14 cellular contexts compared by ENCODE assay signal in the genomic region with DNA sequence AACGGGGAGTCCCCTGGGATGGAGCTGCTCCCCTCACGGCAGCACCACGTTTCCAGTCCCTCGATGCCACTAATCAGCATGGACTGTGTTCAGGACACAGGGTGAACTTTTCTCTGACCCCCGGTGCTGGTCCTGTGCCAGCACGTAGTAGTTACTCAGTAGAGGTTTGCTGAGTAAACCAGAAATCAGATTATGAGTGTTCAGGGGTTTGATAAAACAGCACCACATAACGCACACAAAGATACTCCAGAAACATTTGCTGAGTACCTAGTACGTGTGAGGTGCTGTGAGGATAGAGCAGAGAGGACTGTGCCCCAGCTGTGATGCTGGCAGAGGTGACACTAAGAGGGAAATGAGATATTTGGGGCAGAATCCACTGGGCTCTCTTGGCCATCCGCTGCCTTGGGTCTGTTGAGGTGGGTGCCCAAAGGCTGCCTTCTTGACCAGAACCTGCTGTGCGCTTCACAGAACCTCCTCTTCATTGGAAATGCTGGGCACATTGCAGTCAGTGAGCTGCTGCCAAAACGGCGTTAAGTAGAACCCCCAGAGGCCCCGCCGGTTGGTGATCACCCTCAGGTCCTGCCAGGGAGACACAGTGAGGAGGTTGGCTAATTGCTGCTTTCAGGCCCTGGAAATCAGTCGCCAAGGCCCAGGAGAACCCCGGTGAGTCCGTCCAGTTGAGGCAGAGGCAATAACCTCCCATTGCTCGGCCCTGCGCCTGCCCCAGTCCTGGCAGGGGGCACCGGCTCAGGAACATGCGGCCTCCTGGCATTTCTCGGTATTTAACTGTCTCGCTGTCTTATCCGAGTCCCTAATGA. TPM values are rescaled to one million over a fixed set of nuclear protein-coding genes. Genes with fewer than 3 reads are reported as not detected.
A peak's percentile ranks its signal among the peaks of the same experiment; 100 is the strongest.
DNase-seq lines count a peak whose midpoint lies in the region; ATAC-seq and TF ChIP-seq lines count a peak whose summit lies in the region.
"Had no signal": no experiment of that assay in that cellular context is flagged by ENCODE, and none has a peak within 500 bp of the region (broad histone marks: within the 10 kb centered on the region; RNA-seq: fewer than 3 reads in every experiment).

No MANE protein-coding gene starts in this region.

- H3K27ac ChIP-seq in coronary artery: peak overlapping the region; percentile 55 to 87
- H3K27ac ChIP-seq: foreskin keratinocyte had no signal

- no peak for TF ChIP-seq CTCF in coronary artery (IDR thresholded peaks at IDR 0.05)
- TF ChIP-seq CTCF in type B pancreatic cell (conservative IDR thresholded peaks at IDR 0.05): no peak

- H3K4me3 Mint-ChIP-seq in type B pancreatic cell: no peak overlapping the region
- H3K4me3 Mint-ChIP-seq: activated B cell treated with CpG ODN at 0.5 μM for 24 hours; activated naive CD4-positive, alpha-beta T cell treated with anti-CD3 and anti-CD28 coated beads, Interleukin-2, amount 50 U/mL, for 24 hours had no signal

- DNase-seq in Right ventricle myocardium superior (peak; percentile 51), Right ventricle myocardium inferior (ENCODE audit: missing footprints) (no peak), coronary artery (ENCODE audit: low spot score) (no peak), type B pancreatic cell (ENCODE audit: extremely low spot score, unreplicated experiment) (no peak), NCI-H1417 (lab: John Stamatoyannopoulos, UW) (no peak), D341Med (ENCODE audit: low spot score) (no peak), cerebellar cortex (ENCODE audit: low spot score) (no peak)
- DNase-seq: activated B cell treated with CpG ODN at 0.5 μM for 24 hours; dermis blood vessel endothelial cell; foreskin keratinocyte; Peyer's patch; stimulated activated CD4-positive, alpha-beta T cell treated with anti-CD3 and anti-CD28 coated beads, Interleukin-2, amount 100 ng/mL, for 24 hours had no signal

- H3K4me3 ChIP-seq in coronary artery: no peak overlapping the region
- H3K4me3 ChIP-seq: Peyer's patch had no signal

- H3K27ac Mint-ChIP-seq in type B pancreatic cell: peak overlapping the region; percentile 41
- H3K27ac Mint-ChIP-seq: activated B cell treated with CpG ODN at 0.5 μM for 24 hours; activated naive CD4-positive, alpha-beta T cell treated with anti-CD3 and anti-CD28 coated beads, Interleukin-2, amount 50 U/mL, for 24 hours had no signal

- no peaks in the 10 kb centered on the region for H3K9me3 Mint-ChIP-seq in type B pancreatic cell
- H3K9me3 Mint-ChIP-seq: activated B cell treated with CpG ODN at 0.5 μM for 24 hours; activated naive CD4-positive, alpha-beta T cell treated with anti-CD3 and anti-CD28 coated beads, Interleukin-2, amount 50 U/mL, for 24 hours had no signal

- H3K4me1 Mint-ChIP-seq in type B pancreatic cell (ENCODE audit: unreplicated experiment): peaks cover 23% of the 10 kb centered on the region

- intact Hi-C loops in Right ventricle myocardium superior (cut with DNase I) (loop anchor here (5.0 to 10.0 kb wide), 2 partner anchors 33 to 106 kb away; no protein-coding TSS in a partner anchor), Right ventricle myocardium inferior (cut with DNase I) (loop anchor here (10.0 kb wide), 1 partner anchor 106 kb away; no protein-coding TSS in a partner anchor)

- peaks cover under 1% of the 10 kb centered on the region for H3K27me3 Mint-ChIP-seq in type B pancreatic cell
- H3K27me3 Mint-ChIP-seq: activated B cell treated with CpG ODN at 0.5 μM for 24 hours; activated naive CD4-positive, alpha-beta T cell treated with anti-CD3 and anti-CD28 coated beads, Interleukin-2, amount 50 U/mL, for 24 hours had no signal

- ATAC-seq in Right ventricle myocardium superior (ENCODE audit: poor library complexity) (no peak), Right ventricle myocardium inferior (no peak), HG02642 (IDR thresholded peaks at IDR 0.05; ENCODE audit: poor library complexity, unreplicated experiment) (peak; percentile 49)
- ATAC-seq: foreskin keratinocyte had no signal

- no peaks in the 10 kb centered on the region for H3K36me3 Mint-ChIP-seq in type B pancreatic cell
- H3K36me3 Mint-ChIP-seq: activated naive CD4-positive, alpha-beta T cell treated with anti-CD3 and anti-CD28 coated beads, Interleukin-2, amount 50 U/mL, for 24 hours had no signal

RNA-seq across cellular contexts. Expression of gene NEURL1B, which starts 49.4 kb away (rescaled TPM):
- total RNA-seq in Right ventricle myocardium superior (28.8 TPM), Right ventricle myocardium inferior (37.1 TPM), type B pancreatic cell (ENCODE audit: low replicate concordance) (6.2 and 7.6 TPM in 2 replicates)
